Comparison of ENCODE assay signal across 2 cellular contexts in the genomic region with DNA sequence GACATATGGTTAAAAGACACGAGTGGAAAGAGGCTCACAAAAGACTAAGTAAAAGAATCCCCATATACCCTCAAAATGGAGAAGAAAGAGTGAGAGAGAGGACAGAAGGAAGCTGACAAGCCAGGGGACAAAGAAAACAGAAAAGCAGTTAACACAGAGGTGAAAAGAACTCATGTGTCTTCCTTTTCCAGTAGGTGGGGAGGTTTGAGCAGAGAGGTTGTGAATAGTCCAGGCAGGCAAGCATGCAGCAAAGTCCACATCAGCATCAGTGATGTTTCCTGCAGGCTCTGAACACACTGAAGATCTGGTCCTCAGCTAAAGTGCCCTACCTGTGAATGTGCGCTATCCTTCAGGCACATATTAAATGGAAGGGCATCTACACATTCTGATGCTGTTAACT.
TF ChIP-seq lines count a peak whose summit lies in the region.

No MANE protein-coding gene starts in this region.

TF ChIP-seq in SK-N-SH, 30 proteins besides CTCF, POLR2A, EP300 and RAD21:
- TF ChIP-seq FOSL2 (IDR thresholded peaks at IDR 0.05; ENCODE audit: borderline replicate concordance, low read depth) (no peak), NRF1 (IDR thresholded peaks at IDR 0.05; ENCODE audit: low read depth, low read length) (no peak), JUND (IDR thresholded peaks at IDR 0.05) (no peak), MAX (IDR thresholded peaks at IDR 0.05; ENCODE audit: low read depth) (no peak), RXRA (IDR thresholded peaks at IDR 0.05; ENCODE audit: borderline replicate concordance, low read depth) (no peak), FOXJ3 (CRISPR knock-in tag; IDR thresholded peaks at IDR 0.05) (no peak), EZH2phosphoT487 (IDR thresholded peaks at IDR 0.05; ENCODE audit: borderline replicate concordance, low read depth) (no peak), TAF1 (IDR thresholded peaks at IDR 0.05; ENCODE audit: borderline replicate concordance, low read depth, low read length) (no peak), USF2 (IDR thresholded peaks at IDR 0.05; ENCODE audit: borderline replicate concordance, low read depth, low read length) (no peak), ELF1 (IDR thresholded peaks at IDR 0.05) (no peak)

TF ChIP-seq in SK-N-SH treated with all-trans-retinoic acid at 6 μM for 48 hours, 23 proteins besides CTCF, POLR2A, EP300 and RAD21:
- TF ChIP-seq ZNF8 (CRISPR knock-in tag; IDR thresholded peaks at IDR 0.05), result no peak
- no peak for TF ChIP-seq CSDC2 (CRISPR knock-in tag; IDR thresholded peaks at IDR 0.05)
- no peak for TF ChIP-seq SNAI2 (CRISPR knock-in tag; IDR thresholded peaks at IDR 0.05)
- no peak for TF ChIP-seq ZNF565 (CRISPR knock-in tag; conservative IDR thresholded peaks at IDR 0.05; ENCODE audit: low read depth)
- no peak for TF ChIP-seq PATZ1 (CRISPR knock-in tag; IDR thresholded peaks at IDR 0.05; ENCODE audit: borderline replicate concordance)
- no peak for TF ChIP-seq PPARA (CRISPR knock-in tag; IDR thresholded peaks at IDR 0.05; ENCODE audit: borderline replicate concordance)
- TF ChIP-seq ESRRG (CRISPR knock-in tag; IDR thresholded peaks at IDR 0.05), result no peak
- no peak for TF ChIP-seq GLIS3 (CRISPR knock-in tag; IDR thresholded peaks at IDR 0.05)
- TF ChIP-seq ZFP30 (CRISPR knock-in tag; IDR thresholded peaks at IDR 0.05), result no peak
- TF ChIP-seq ISL1 (CRISPR knock-in tag; IDR thresholded peaks at IDR 0.05), result no peak
- no peak for TF ChIP-seq RARB (CRISPR knock-in tag; IDR thresholded peaks at IDR 0.05)
- no peak for TF ChIP-seq CSRNP3 (CRISPR knock-in tag; IDR thresholded peaks at IDR 0.05)
- TF ChIP-seq, protein P1, sequence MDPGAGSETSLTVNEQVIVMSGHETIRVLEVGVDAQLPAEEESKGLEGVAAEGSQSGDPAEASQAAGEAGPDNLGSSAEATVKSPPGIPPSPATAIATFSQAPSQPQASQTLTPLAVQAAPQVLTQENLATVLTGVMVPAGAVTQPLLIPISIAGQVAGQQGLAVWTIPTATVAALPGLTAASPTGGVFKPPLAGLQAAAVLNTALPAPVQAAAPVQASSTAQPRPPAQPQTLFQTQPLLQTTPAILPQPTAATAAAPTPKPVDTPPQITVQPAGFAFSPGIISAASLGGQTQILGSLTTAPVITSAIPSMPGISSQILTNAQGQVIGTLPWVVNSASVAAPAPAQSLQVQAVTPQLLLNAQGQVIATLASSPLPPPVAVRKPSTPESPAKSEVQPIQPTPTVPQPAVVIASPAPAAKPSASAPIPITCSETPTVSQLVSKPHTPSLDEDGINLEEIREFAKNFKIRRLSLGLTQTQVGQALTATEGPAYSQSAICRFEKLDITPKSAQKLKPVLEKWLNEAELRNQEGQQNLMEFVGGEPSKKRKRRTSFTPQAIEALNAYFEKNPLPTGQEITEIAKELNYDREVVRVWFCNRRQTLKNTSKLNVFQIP (CRISPR knock-in tag; IDR thresholded peaks at IDR 0.05; ENCODE audit: borderline replicate concordance, low read depth), result no peak
- no peak for TF ChIP-seq ARNTL (CRISPR knock-in tag; IDR thresholded peaks at IDR 0.05; ENCODE audit: borderline replicate concordance, low read depth)
- no peak for TF ChIP-seq TOX (CRISPR knock-in tag; IDR thresholded peaks at IDR 0.05; ENCODE audit: borderline replicate concordance)
- no peak for TF ChIP-seq BACH2 (CRISPR knock-in tag; IDR thresholded peaks at IDR 0.05; ENCODE audit: borderline replicate concordance)
- TF ChIP-seq ZC3H10 (CRISPR knock-in tag; IDR thresholded peaks at IDR 0.05), result no peak
- TF ChIP-seq, protein P2, sequence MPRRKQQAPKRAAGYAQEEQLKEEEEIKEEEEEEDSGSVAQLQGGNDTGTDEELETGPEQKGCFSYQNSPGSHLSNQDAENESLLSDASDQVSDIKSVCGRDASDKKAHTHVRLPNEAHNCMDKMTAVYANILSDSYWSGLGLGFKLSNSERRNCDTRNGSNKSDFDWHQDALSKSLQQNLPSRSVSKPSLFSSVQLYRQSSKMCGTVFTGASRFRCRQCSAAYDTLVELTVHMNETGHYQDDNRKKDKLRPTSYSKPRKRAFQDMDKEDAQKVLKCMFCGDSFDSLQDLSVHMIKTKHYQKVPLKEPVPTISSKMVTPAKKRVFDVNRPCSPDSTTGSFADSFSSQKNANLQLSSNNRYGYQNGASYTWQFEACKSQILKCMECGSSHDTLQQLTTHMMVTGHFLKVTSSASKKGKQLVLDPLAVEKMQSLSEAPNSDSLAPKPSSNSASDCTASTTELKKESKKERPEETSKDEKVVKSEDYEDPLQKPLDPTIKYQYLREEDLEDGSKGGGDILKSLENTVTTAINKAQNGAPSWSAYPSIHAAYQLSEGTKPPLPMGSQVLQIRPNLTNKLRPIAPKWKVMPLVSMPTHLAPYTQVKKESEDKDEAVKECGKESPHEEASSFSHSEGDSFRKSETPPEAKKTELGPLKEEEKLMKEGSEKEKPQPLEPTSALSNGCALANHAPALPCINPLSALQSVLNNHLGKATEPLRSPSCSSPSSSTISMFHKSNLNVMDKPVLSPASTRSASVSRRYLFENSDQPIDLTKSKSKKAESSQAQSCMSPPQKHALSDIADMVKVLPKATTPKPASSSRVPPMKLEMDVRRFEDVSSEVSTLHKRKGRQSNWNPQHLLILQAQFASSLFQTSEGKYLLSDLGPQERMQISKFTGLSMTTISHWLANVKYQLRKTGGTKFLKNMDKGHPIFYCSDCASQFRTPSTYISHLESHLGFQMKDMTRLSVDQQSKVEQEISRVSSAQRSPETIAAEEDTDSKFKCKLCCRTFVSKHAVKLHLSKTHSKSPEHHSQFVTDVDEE (CRISPR knock-in tag; IDR thresholded peaks at IDR 0.05), result no peak
- TF ChIP-seq OSR1 (CRISPR knock-in tag; IDR thresholded peaks at IDR 0.05), result no peak
